Comparison of ENCODE assay signal across 32 cellular contexts in genomic region chr5:151617383-151617840, GRCh38. TPM values are rescaled to one million over a fixed set of nuclear protein-coding genes. Genes with fewer than 3 reads are reported as not detected.
"Had no signal": no experiment of that assay in that cellular context is flagged by ENCODE, and none has a peak within 500 bp of the region (broad histone marks: within the 10 kb centered on the region; RNA-seq: fewer than 3 reads in every experiment).

No MANE protein-coding gene starts in this region.

- H3K9me3 ChIP-seq: pancreas, prostate gland, upper lobe of left lung had no signal

- DNase-seq: activated B cell treated with CpG ODN at 0.5 μM for 24 hours; activated CD4-positive, alpha-beta T cell treated with anti-CD3 and anti-CD28 coated beads, Interleukin-2, amount 50 U/mL, for 1 hour; activated CD8-positive, alpha-beta memory T cell treated with anti-CD3 and anti-CD28 coated beads, Interleukin-2, amount 10 ng/mL, durations not matched to agents 7 days and 5 days; activated CD8-positive, alpha-beta T cell treated with anti-CD3 and anti-CD28 coated beads, Interleukin-2, amount 10 ng/mL, durations not matched to agents 7 days and 5 days; activated naive CD8-positive, alpha-beta T cell treated with anti-CD3 and anti-CD28 coated beads, Interleukin-2, amount 50 U/mL, for 24 hours; activated T-cell treated with anti-CD3 and anti-CD28 coated beads, Interleukin-2, amount 50 U/mL, for 48 hours; amygdala; endodermal cell; hippocampal formation; kidney; left colon; midbrain; naive thymus-derived CD4-positive, alpha-beta T cell; pancreas; sigmoid colon; small intestine; stimulated activated CD4-positive, alpha-beta T cell treated with anti-CD3 and anti-CD28 coated beads, Interleukin-1b, Interleukin-23, amount 100 ng/mL, for 48 hours; stimulated activated CD4-positive, alpha-beta T cell treated with anti-CD3 and anti-CD28 coated beads, Interleukin-4, amount 100 ng/mL, for 4 hours; stimulated activated CD8-positive, alpha-beta memory T cell treated with anti-CD3 and anti-CD28 coated beads, Interleukin-4, amount 100 ng/mL, for 48 hours; stimulated activated naive CD8-positive, alpha-beta T cell treated with anti-CD3 and anti-CD28 coated beads, Interleukin-15, amount 100 ng/mL, for 72 hours; substantia nigra; T-helper 1 cell; upper lobe of left lung had no signal

- H3K27me3 Mint-ChIP-seq: activated naive CD4-positive, alpha-beta T cell treated with anti-CD3 and anti-CD28 coated beads, Interleukin-2, amount 50 U/mL, for 24 hours; stimulated activated naive CD8-positive, alpha-beta T cell treated with anti-CD3 and anti-CD28 coated beads, Interleukin-15, amount 100 ng/mL, for 72 hours had no signal

- H3K27ac Mint-ChIP-seq: activated B cell treated with CpG ODN at 0.5 μM for 24 hours; activated CD8-positive, alpha-beta memory T cell treated with anti-CD3 and anti-CD28 coated beads, Interleukin-2, amount 10 ng/mL, durations not matched to agents 7 days and 5 days; activated CD8-positive, alpha-beta T cell treated with anti-CD3 and anti-CD28 coated beads, Interleukin-2, amount 10 ng/mL, durations not matched to agents 7 days and 5 days; activated naive CD4-positive, alpha-beta T cell treated with anti-CD3 and anti-CD28 coated beads, Interleukin-2, amount 50 U/mL, for 24 hours; activated naive CD8-positive, alpha-beta T cell treated with anti-CD3 and anti-CD28 coated beads, Interleukin-2, amount 50 U/mL, for 24 hours; activated T-helper 2 cell treated with anti-CD3 and anti-CD28 coated beads, Interferon-gamma antibody, Interleukin-2, Interleukin-4, amounts not matched to agents 10 μg/mL and 5 μg/mL and 100 μg/mL, durations not matched to agents 14 hours and 24 hours and 36 hours; dendritic cell treated with granulocyte-macrophage colony-stimulating factor and Interleukin-4, amounts not matched to agents 40 ng/mL and 50 ng/mL, for 4 days; endodermal cell; stimulated activated memory B cell treated with anti-CD40 and anti-IgM and Interleukin-4, amounts not matched to agents 10 μg/mL and 1 μg/mL and 100 μg/mL, for 72 hours; stimulated activated naive CD8-positive, alpha-beta T cell treated with anti-CD3 and anti-CD28 coated beads, Interleukin-15, amount 100 ng/mL, for 72 hours; T-helper 2 cell treated with Interferon-gamma antibody and Interleukin-4, amounts not matched to agents 5 μg/mL and 100 μg/mL, for 36 hours had no signal

- FAIRE-seq: kidney, pancreas, small intestine had no signal

- H3K4me3 Mint-ChIP-seq: activated B cell treated with CpG ODN at 0.5 μM for 24 hours; activated CD8-positive, alpha-beta memory T cell treated with anti-CD3 and anti-CD28 coated beads, Interleukin-2, amount 10 ng/mL, durations not matched to agents 7 days and 5 days; activated CD8-positive, alpha-beta T cell treated with anti-CD3 and anti-CD28 coated beads, Interleukin-2, amount 10 ng/mL, durations not matched to agents 7 days and 5 days; activated naive CD4-positive, alpha-beta T cell treated with anti-CD3 and anti-CD28 coated beads, Interleukin-2, amount 50 U/mL, for 24 hours; activated naive CD8-positive, alpha-beta T cell treated with anti-CD3 and anti-CD28 coated beads, Interleukin-2, amount 50 U/mL, for 24 hours; central memory CD8-positive, alpha-beta T cell; dendritic cell treated with granulocyte-macrophage colony-stimulating factor and Interleukin-4, amounts not matched to agents 40 ng/mL and 50 ng/mL, for 4 days; endodermal cell; neural crest cell; stimulated activated memory B cell treated with anti-CD40 and anti-IgM and Interleukin-4, amounts not matched to agents 10 μg/mL and 1 μg/mL and 100 μg/mL, for 72 hours; stimulated activated naive CD8-positive, alpha-beta T cell treated with anti-CD3 and anti-CD28 coated beads, Interleukin-15, amount 100 ng/mL, for 72 hours; T-helper 2 cell treated with Interferon-gamma antibody and Interleukin-4, amounts not matched to agents 5 μg/mL and 100 μg/mL, for 36 hours had no signal

- H3K27me3 ChIP-seq: upper lobe of left lung had no signal

- H3K36me3 ChIP-seq: pancreas, prostate gland, sigmoid colon, upper lobe of left lung had no signal

- H3K36me3 Mint-ChIP-seq: activated CD8-positive, alpha-beta memory T cell treated with anti-CD3 and anti-CD28 coated beads, Interleukin-2, amount 10 ng/mL, durations not matched to agents 7 days and 5 days; activated naive CD4-positive, alpha-beta T cell treated with anti-CD3 and anti-CD28 coated beads, Interleukin-2, amount 50 U/mL, for 24 hours; naive thymus-derived CD4-positive, alpha-beta T cell; stimulated activated memory B cell treated with anti-CD40 and anti-IgM and Interleukin-4, amounts not matched to agents 10 μg/mL and 1 μg/mL and 100 μg/mL, for 72 hours had no signal

- ATAC-seq: activated CD8-positive, alpha-beta memory T cell treated with anti-CD3 and anti-CD28 coated beads, Interleukin-2, amount 10 ng/mL, durations not matched to agents 7 days and 5 days; activated CD8-positive, alpha-beta T cell treated with anti-CD3 and anti-CD28 coated beads, Interleukin-2, amount 10 ng/mL, durations not matched to agents 7 days and 5 days; activated naive CD8-positive, alpha-beta T cell treated with anti-CD3 and anti-CD28 coated beads, Interleukin-2, amount 50 U/mL, for 24 hours; left colon; naive thymus-derived CD4-positive, alpha-beta T cell; stimulated activated memory B cell treated with anti-CD40 and anti-IgM and Interleukin-4, amounts not matched to agents 10 μg/mL and 1 μg/mL and 100 μg/mL, for 72 hours; stimulated activated naive CD8-positive, alpha-beta T cell treated with anti-CD3 and anti-CD28 coated beads, Interleukin-15, amount 100 ng/mL, for 72 hours had no signal

- H3K9me3 Mint-ChIP-seq: activated B cell treated with CpG ODN at 0.5 μM for 24 hours; activated naive CD4-positive, alpha-beta T cell treated with anti-CD3 and anti-CD28 coated beads, Interleukin-2, amount 50 U/mL, for 24 hours; activated naive CD8-positive, alpha-beta T cell treated with anti-CD3 and anti-CD28 coated beads, Interleukin-2, amount 50 U/mL, for 24 hours; activated T-helper 2 cell treated with anti-CD3 and anti-CD28 coated beads, Interferon-gamma antibody, Interleukin-2, Interleukin-4, amounts not matched to agents 10 μg/mL and 5 μg/mL and 100 μg/mL, durations not matched to agents 14 hours and 24 hours and 36 hours; central memory CD8-positive, alpha-beta T cell; dendritic cell treated with granulocyte-macrophage colony-stimulating factor and Interleukin-4, amounts not matched to agents 40 ng/mL and 50 ng/mL, for 4 days; endodermal cell; neural crest cell; stimulated activated memory B cell treated with anti-CD40 and anti-IgM and Interleukin-4, amounts not matched to agents 10 μg/mL and 1 μg/mL and 100 μg/mL, for 72 hours; stimulated activated naive CD8-positive, alpha-beta T cell treated with anti-CD3 and anti-CD28 coated beads, Interleukin-15, amount 100 ng/mL, for 72 hours; T-helper 2 cell treated with Interferon-gamma antibody and Interleukin-4, amounts not matched to agents 5 μg/mL and 100 μg/mL, for 36 hours had no signal

- H3K4me1 ChIP-seq: pancreas, prostate gland, sigmoid colon, upper lobe of left lung had no signal

- H3K27ac ChIP-seq: pancreas, prostate gland, sigmoid colon, upper lobe of left lung had no signal

- H3K4me3 ChIP-seq: pancreas, prostate gland, sigmoid colon, upper lobe of left lung had no signal

RNA-seq across cellular contexts. Expression of gene FAT2, which starts 26.3 kb away (rescaled TPM):
- total RNA-seq: activated CD8-positive, alpha-beta memory T cell treated with anti-CD3 and anti-CD28 coated beads, Interleukin-2, amount 10 ng/mL, durations not matched to agents 7 days and 5 days; activated CD8-positive, alpha-beta T cell treated with anti-CD3 and anti-CD28 coated beads, Interleukin-2, amount 10 ng/mL, durations not matched to agents 7 days and 5 days; left colon; naive thymus-derived CD4-positive, alpha-beta T cell; neural crest cell; sigmoid colon had no signal
- polyA plus RNA-seq: fibroblast of lung; naive thymus-derived CD4-positive, alpha-beta T cell had no signal
